Comparison of ENCODE assay signal across 8 cellular contexts in the genomic region with DNA sequence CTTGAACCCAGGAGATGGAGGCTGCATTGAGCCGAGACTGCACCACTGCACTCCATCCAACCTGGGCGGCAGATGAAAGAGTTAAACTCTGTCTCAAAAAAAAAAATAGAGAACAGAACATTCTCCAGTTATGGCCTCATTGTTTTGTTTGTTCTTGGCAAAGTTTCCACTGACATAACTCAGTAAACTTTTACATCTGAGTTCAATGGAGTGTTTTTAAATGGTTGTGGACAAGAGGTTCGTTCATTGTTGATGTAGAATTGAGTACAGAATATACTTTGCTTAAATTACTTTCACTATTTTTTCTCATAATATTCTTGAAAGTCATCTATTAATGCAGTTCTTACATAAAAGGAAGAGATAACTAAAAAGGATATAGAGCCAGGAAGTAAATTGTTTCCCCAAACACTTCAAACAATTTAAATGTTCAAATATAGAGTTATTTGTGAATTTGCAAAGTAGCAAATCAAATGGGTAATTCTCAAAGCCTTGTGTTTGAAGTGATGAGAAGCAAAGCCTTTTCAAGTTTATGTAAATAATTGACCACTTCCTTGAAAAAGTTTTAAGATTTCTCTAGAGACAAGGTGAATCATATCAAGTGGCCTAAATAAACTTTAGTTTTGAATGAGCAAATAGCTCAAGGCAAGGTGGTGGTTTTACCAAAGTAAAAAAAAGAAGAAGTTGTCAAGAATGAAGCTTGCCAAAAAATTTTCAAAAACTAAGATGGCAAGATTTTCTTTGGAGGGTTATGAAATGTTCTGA. TPM values are rescaled to one million over a fixed set of nuclear protein-coding genes. Genes with fewer than 3 reads are reported as not detected.
DNase-seq lines count a peak whose midpoint lies in the region; ATAC-seq, FAIRE-seq and TF ChIP-seq lines count a peak whose summit lies in the region.

No MANE protein-coding gene starts in this region.

- in situ Hi-C loops in GM12878 (cut with MboI): no loop called here

- H3K23ac ChIP-seq in mesenchymal stem cell (ENCODE audit: low read length in 2 of 2): no peak overlapping the region

- H3K14ac ChIP-seq in mesenchymal stem cell (ENCODE audit: low read length in 2 of 2): no peak overlapping the region

- SMC1A ChIA-PET in GM12878 (lab: Charles Lee; ENCODE audit: uncharacterized antibody, unreplicated experiment): interaction anchor here (0.6 to 7.9 kb wide), 34 partner anchors 9 to 538 kb away, joined by 3 to 74 read pairs (median 5); no protein-coding TSS in a partner anchor

- no peak overlapping the region for H3K18ac ChIP-seq in mesenchymal stem cell (ENCODE audit: low read depth in 1 of 2, low read length in 2 of 2)

- CTCF ChIA-PET in GM12878 (lab: Yijun Ruan, JAX): interaction anchor here (0.8 to 2.6 kb wide), 16 partner anchors 9 to 184 kb away, joined by 3 to 14 read pairs (median 4); no protein-coding TSS in a partner anchor

- H3K4me1 ChIP-seq in GM12878 (ENCODE audit: control insufficient read depth, insufficient read depth, low read length): peaks cover 13% of the 10 kb centered on the region
- peaks cover 3% of the 10 kb centered on the region for H3K4me1 ChIP-seq in mesenchymal stem cell (ENCODE audit: control insufficient read depth, insufficient read depth, low read depth, low read length)

- TF ChIP-seq POLR2A in GM12878 (IDR thresholded peaks at IDR 0.05; ENCODE audit: low read depth, low read length): no peak

- H3K79me1 ChIP-seq in mesenchymal stem cell (replicated peaks; ENCODE audit: low read length, poor library complexity, severe bottlenecking): no peaks in the 10 kb centered on the region

- intact Hi-C loops in GM12878 (cut with micrococcal nuclease; ENCODE audit: unreplicated experiment): loop anchor here (2.0 to 10.0 kb wide), 3 partner anchors 43 to 663 kb away; partner anchors contain the start of gene IFNGR1

- no peak overlapping the region for H2BK12ac ChIP-seq in mesenchymal stem cell (ENCODE audit: low read length in 2 of 2)

- H3K4ac ChIP-seq in mesenchymal stem cell (ENCODE audit: low read depth in 1 of 2, low read length in 2 of 2): no peak overlapping the region

- H4K20me1 ChIP-seq in GM12878 (ENCODE audit: control insufficient read depth, insufficient read depth): no peaks in the 10 kb centered on the region

- no peak overlapping the region for H4K8ac ChIP-seq in mesenchymal stem cell (ENCODE audit: low read length)

- no peaks in the 10 kb centered on the region for H3K27me3 ChIP-seq in GM12878 (replicated peaks in 1 of 2; ENCODE audit: control insufficient read depth in 2 of 2, insufficient read depth in 2 of 2, low read length in 1 of 2)
- peaks cover 0 to 5% of the 10 kb centered on the region in 2 experiments for H3K27me3 ChIP-seq in mesenchymal stem cell (ENCODE audit: control insufficient read depth in 1 of 2, insufficient read depth in 1 of 2, low read length in 2 of 2)

- peak; percentile 64 for FAIRE-seq in GM12878 (lab: Jason Lieb, UNC)

- no peak for TF ChIP-seq CTCF in GM12878 (IDR thresholded peaks at IDR 0.05 in 2 of 3, conservative IDR thresholded peaks at IDR 0.05 in 1 of 3; ENCODE audit: control insufficient read depth in 2 of 3, extremely low read depth in 1 of 3, insufficient read depth in 1 of 3, low read depth in 3 of 3, low read length in 3 of 3)

- H3K79me2 ChIP-seq in GM12878 (ENCODE audit: control insufficient read depth, insufficient read depth, low read length): no peaks in the 10 kb centered on the region

- no peak overlapping the region for H2BK5ac ChIP-seq in mesenchymal stem cell (ENCODE audit: low read depth, low read length, poor library complexity, severe bottlenecking)

- no peak overlapping the region for H2AK5ac ChIP-seq in mesenchymal stem cell (ENCODE audit: low read length, severe bottlenecking)

- no peak overlapping the region for H2BK15ac ChIP-seq in mesenchymal stem cell (ENCODE audit: low read depth, poor library complexity, severe bottlenecking)

- no peaks in the 10 kb centered on the region for H3K36me3 ChIP-seq in GM12878 (ENCODE audit: control insufficient read depth in 2 of 2, insufficient read depth in 2 of 2, low read length in 1 of 2)
- H3K36me3 ChIP-seq in mesenchymal stem cell (ENCODE audit: control insufficient read depth in 1 of 2, insufficient read depth in 2 of 2, low read depth in 1 of 2, low read length in 2 of 2): no peaks in the 10 kb centered on the region

- RAD21 ChIA-PET in GM12878 (lab: Charles Lee; ENCODE audit: unreplicated experiment): interaction anchor here (0.6 to 4.5 kb wide), 24 partner anchors 9 to 185 kb away, joined by 3 to 37 read pairs (median 6); no protein-coding TSS in a partner anchor

- H2BK120ac ChIP-seq in mesenchymal stem cell (ENCODE audit: low read depth, low read length): no peak overlapping the region

- ATAC-seq in HG03095 (IDR thresholded peaks at IDR 0.05; ENCODE audit: unreplicated experiment) (peak; percentile 66), GM12878 (peak; percentile 77), GM21381 (IDR thresholded peaks at IDR 0.05; ENCODE audit: unreplicated experiment) (no peak)

- no peak overlapping the region; the same call in 1 of the 2 replicates for H3K4me3 ChIP-seq in GM12878
- H3K4me3 ChIP-seq in mesenchymal stem cell (ENCODE audit: insufficient read depth in 1 of 2, low read depth in 1 of 2, low read length in 2 of 2): peak overlapping the region in 1 of 2 experiments; percentile 7

- H3K4me2 ChIP-seq in GM12878 (ENCODE audit: control insufficient read depth, insufficient read depth): peak overlapping the region; percentile 46; the same call in 1 of the 2 replicates
- no peak overlapping the region for H3K4me2 ChIP-seq in mesenchymal stem cell (ENCODE audit: low read length, poor library complexity, severe bottlenecking)

- H3K27ac ChIP-seq in GM12878 (ENCODE audit: control insufficient read depth, insufficient read depth) (peak overlapping the region; percentile 54), mesenchymal stem cell (ENCODE audit: low read length, poor library complexity, severe bottlenecking) (no peak overlapping the region)

- 29% methylated on average over 3 of the region's 3 CpGs for WGBS in GM12878 (ENCODE audit: insufficient coverage, insufficient replicate concordance, low lambda C conversion rate, missing lambda C conversion rate)
- WGBS in mesenchymal stem cell: 80% methylated on average over 1 of the region's 3 CpGs

- no peak for TF ChIP-seq RAD21 in GM12878 (IDR thresholded peaks at IDR 0.05; ENCODE audit: insufficient read depth, low read depth, low read length)

- no peak overlapping the region; the same call in 1 of the 2 replicates for H2AFZ ChIP-seq in GM12878 (ENCODE audit: control insufficient read depth, low read depth, low read length)
- no peak overlapping the region for H2AFZ ChIP-seq in mesenchymal stem cell (ENCODE audit: low read depth, low read length)

- H3K9ac ChIP-seq in GM12878 (ENCODE audit: control insufficient read depth, insufficient read depth, low read length): no peak overlapping the region
- peak overlapping the region; percentile 25 for H3K9ac ChIP-seq in mesenchymal stem cell (ENCODE audit: low read length)

- TF ChIP-seq EP300 in GM12878 (IDR thresholded peaks at IDR 0.05; ENCODE audit: borderline replicate concordance in 1 of 2, control insufficient read depth in 1 of 2, low read depth in 2 of 2, low read length in 2 of 2): peak; percentile 52 to 84; a peak in 3 of 4 replicates

- H3K9me3 ChIP-seq in GM12878 (replicated peaks; ENCODE audit: control insufficient read depth, insufficient read depth, low read length): no peaks in the 10 kb centered on the region; the same call in 1 of the 3 replicates
- no peaks in the 10 kb centered on the region for H3K9me3 ChIP-seq in mesenchymal stem cell (ENCODE audit: control insufficient read depth, low read length)

- POLR2A ChIA-PET in GM12878 (lab: Charles Lee): interaction anchor here (0.6 to 2.1 kb wide), 12 partner anchors 13 to 167 kb away, joined by 3 to 6 read pairs (median 4); partner anchors contain the start of gene IL22RA2

- no TSS peak for BruUV-seq in GM12878 (replicated peaks; lab: Mats Ljungman, UMichigan)

- peak overlapping the region; percentile 50 for H4K91ac ChIP-seq in mesenchymal stem cell (ENCODE audit: low read length)

- DNase-seq in EL (peak; percentile 31), GM12878 (ENCODE audit: low read depth, low spot score) (peak; percentile 72), mesenchymal stem cell (peak; percentile 58), AG20443 (ENCODE audit: low spot score) (no peak), ureter (ENCODE audit: low spot score) (no peak)
- no peak for DNase-seq in stimulated activated CD4-positive, alpha-beta T cell treated with anti-CD3 and anti-CD28 coated beads, Interleukin-4, amount 100 ng/mL, for 1 hour

TF ChIP-seq in GM12878, 131 proteins besides CTCF, POLR2A, EP300 and RAD21 (continues in another document):
- TF ChIP-seq CREM (IDR thresholded peaks at IDR 0.05; ENCODE audit: low read depth) (peak; percentile 51), BMI1 (IDR thresholded peaks at IDR 0.05; ENCODE audit: borderline replicate concordance) (peak; percentile 34; the same call in 1 of the 2 replicates), TCF7 (IDR thresholded peaks at IDR 0.05; ENCODE audit: borderline replicate concordance) (peak; percentile 85), BCL11A (IDR thresholded peaks at IDR 0.05; ENCODE audit: low read depth, low read length) (peak; percentile 51), MEF2A (IDR thresholded peaks at IDR 0.05; ENCODE audit: insufficient read depth, low read depth, low read length) (peak; percentile 70), SMAD5 (IDR thresholded peaks at IDR 0.05; ENCODE audit: low read depth) (no peak)

RNA-seq across cellular contexts. Expression of gene IFNGR1, which starts 42.4 kb away (rescaled TPM):
- 290 and 314 TPM in 2 replicates for total RNA-seq in GM12878 (2013; cell fraction: nucleolus; rRNA removed)
- 121 and 148 TPM in 2 replicates for total RNA-seq in GM12878 (2014; rRNA removed)
- 159 and 161 TPM in 2 replicates for total RNA-seq in GM12878 (2014; rRNA removed; fragmentation: Illumina TruSeq; extraction: Trizol)
- 89.0 and 95.4 TPM in 2 replicates for total RNA-seq in GM12878 (2021)
- polyA plus RNA-seq in GM12878 (2011; ENCODE audit: low read depth): 72.9 TPM
- polyA plus RNA-seq in GM12878 (2011; rRNA removed): 258 and 363 TPM in 2 replicates
- polyA plus RNA-seq in GM12878 (2011; cell fraction: cytosol; rRNA removed): 78.2 and 88.9 TPM in 2 replicates
- polyA plus RNA-seq in GM12878 (2011; cell fraction: nucleus; rRNA removed): 69.4 and 105 TPM in 2 replicates
- polyA plus RNA-seq in GM12878 (2012): 102 and 129 TPM in 2 replicates
- polyA plus RNA-seq in GM12878 (2014; fragmentation: Illumina TruSeq; extraction: Trizol): 155 and 200 TPM in 2 replicates
- 100 to 1,000 TPM; 182 to 296 TPM for polyA plus RNA-seq in GM12878 (2014; fragmentation: Nextera tagmentation; extraction: Ambion mirVana)
- polyA plus RNA-seq in GM12878 (2014; rRNA removed): 96.0 and 113 TPM in 2 replicates
- polyA plus RNA-seq in GM12878 (2016; fragmentation: Nextera tagmentation; extraction: Ambion mirVana): 10 to 100 TPM; 95.2 to 99.1 TPM
- polyA minus RNA-seq in GM12878 (2011; rRNA and poly(A)+ RNA removed): 81.9 and 114 TPM in 2 replicates
- 53.1 and 61.7 TPM in 2 replicates for polyA minus RNA-seq in GM12878 (2011; cell fraction: cytosol; rRNA and poly(A)+ RNA removed)
- polyA minus RNA-seq in GM12878 (2011; cell fraction: nucleus; rRNA and poly(A)+ RNA removed): 99.3 and 99.9 TPM in 2 replicates
- polyA plus RNA-seq in mesenchymal stem cell (2013, experiment 1 of 2): 41.2 TPM
- polyA plus RNA-seq in mesenchymal stem cell (2013, experiment 2 of 2): 43.6 TPM
- 81.2 TPM for total RNA-seq in ureter

Comparison
In these comparisons a context has a peak if more than half of its experiments do, and no peak if none do; other contexts are left out.
1. DNase-seq: peak in EL (single experiment), GM12878 (single experiment) and mesenchymal stem cell (single experiment); none in AG20443 (single experiment), ureter (single experiment) and stimulated activated CD4-positive, alpha-beta T cell treated with anti-CD3 and anti-CD28 coated beads, Interleukin-4, amount 100 ng/mL, for 1 hour (single experiment).